18 cellular contexts compared by ENCODE assay signal in the genomic region with DNA sequence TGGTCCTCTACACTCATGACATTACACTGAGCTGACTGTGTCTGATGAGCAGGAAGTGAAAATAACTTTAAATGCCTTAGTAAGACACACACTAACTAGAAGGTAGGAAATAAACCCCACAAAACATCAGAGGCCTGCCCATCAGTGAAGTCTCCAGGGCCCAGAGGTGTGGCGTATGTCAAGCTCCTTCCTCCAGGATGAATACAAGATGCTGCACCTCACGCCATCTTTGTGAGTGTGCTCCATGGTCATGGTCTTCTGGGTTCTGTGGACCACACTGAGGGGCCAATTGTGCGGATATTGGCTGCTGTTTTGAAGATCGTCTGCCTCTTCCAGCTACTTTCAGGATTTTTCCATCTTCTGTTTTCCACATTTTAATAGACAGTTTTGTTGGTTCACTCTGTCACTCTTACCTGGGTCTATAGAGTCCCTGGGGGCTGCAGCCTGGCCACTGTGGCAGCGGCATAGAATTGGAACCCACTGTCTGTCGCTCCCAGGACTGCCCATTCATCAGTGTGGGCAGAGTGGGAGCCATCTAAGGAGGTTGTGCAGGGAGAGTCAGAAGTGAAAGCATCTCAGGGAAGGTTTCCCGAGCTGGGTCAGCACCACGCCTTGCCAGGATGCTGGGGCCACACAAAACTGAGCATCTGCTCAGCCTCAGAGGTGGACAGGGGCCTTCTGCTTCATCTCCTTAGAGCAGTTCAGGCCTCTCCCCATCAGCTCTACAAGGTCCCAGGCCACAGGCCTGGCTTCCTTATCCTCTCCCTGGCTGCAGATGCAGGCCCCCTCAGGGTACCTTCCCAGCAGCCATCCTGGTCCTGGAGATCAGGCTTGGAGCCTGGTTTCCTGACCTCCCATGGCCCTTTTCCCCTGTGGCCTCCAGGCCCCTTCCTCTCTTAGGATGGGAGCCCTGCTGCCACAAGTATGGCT. TPM values are rescaled to one million over a fixed set of nuclear protein-coding genes. Genes with fewer than 3 reads are reported as not detected.
DNase-seq lines count a peak whose midpoint lies in the region; ATAC-seq and TF ChIP-seq lines count a peak whose summit lies in the region.
"Had no signal": no experiment of that assay in that cellular context is flagged by ENCODE, and none has a peak within 500 bp of the region (broad histone marks: within the 10 kb centered on the region; RNA-seq: fewer than 3 reads in every experiment).

No MANE protein-coding gene starts in this region.

- no peak overlapping the region for H3K27ac ChIP-seq in stomach
- H3K27ac ChIP-seq: C4-2B had no signal

- H3K4me3 Mint-ChIP-seq in activated CD4-positive, alpha-beta T cell treated with anti-CD3 and anti-CD28 coated beads, Interleukin-2, amount 10 ng/mL, durations not matched to agents 24 days and 14 days: no peak overlapping the region
- H3K4me3 Mint-ChIP-seq: CD8-positive, alpha-beta T cell; GM23338 had no signal

- H3K4me1 ChIP-seq in stomach: no peaks in the 10 kb centered on the region
- H3K4me1 ChIP-seq: HAP-1 had no signal

- H3K36me3 Mint-ChIP-seq in activated CD4-positive, alpha-beta T cell treated with anti-CD3 and anti-CD28 coated beads, Interleukin-2, amount 10 ng/mL, durations not matched to agents 24 days and 14 days (ENCODE audit: low read depth): no peaks in the 10 kb centered on the region
- H3K36me3 Mint-ChIP-seq: CD8-positive, alpha-beta T cell had no signal

- no peak overlapping the region for H3K27ac Mint-ChIP-seq in activated CD4-positive, alpha-beta T cell treated with anti-CD3 and anti-CD28 coated beads, Interleukin-2, amount 10 ng/mL, durations not matched to agents 24 days and 14 days
- H3K27ac Mint-ChIP-seq: CD8-positive, alpha-beta T cell; GM23338 had no signal

- 76 to 90% (median 87%) methylated on average over 8 of the region's 8 CpGs for WGBS in stomach, 5 donors

- TF ChIP-seq EP300 in stomach (IDR thresholded peaks at IDR 0.05): no peak

- DNase-seq in cardiac septum (ENCODE audit: low spot score) (peak; percentile 36), left ventricle myocardium superior (no peak), left lobe of liver (ENCODE audit: low spot score) (peak; percentile 26), stomach (peak; percentile 8), H4 (ENCODE audit: low spot score) (no peak)
- no peak for DNase-seq in central memory CD4-positive, alpha-beta T cell
- no peak for DNase-seq in activated CD4-positive, alpha-beta T cell treated with anti-CD3 and anti-CD28 coated beads, Interleukin-2, amount 10 ng/mL, durations not matched to agents 24 days and 14 days
- DNase-seq: ACHN; CD8-positive, alpha-beta T cell; COR-L47; DMS153; DMS79 treated with DMSO at 0.1 percent for 48 hours; EL; IMR-90 had no signal

- no peaks in the 10 kb centered on the region for H3K4me1 Mint-ChIP-seq in activated CD4-positive, alpha-beta T cell treated with anti-CD3 and anti-CD28 coated beads, Interleukin-2, amount 10 ng/mL, durations not matched to agents 24 days and 14 days
- H3K4me1 Mint-ChIP-seq: GM23338 had no signal

- H3K27me3 ChIP-seq in stomach: no peaks in the 10 kb centered on the region

- H3K9me3 Mint-ChIP-seq in activated CD4-positive, alpha-beta T cell treated with anti-CD3 and anti-CD28 coated beads, Interleukin-2, amount 10 ng/mL, durations not matched to agents 24 days and 14 days: peaks cover 9% of the 10 kb centered on the region

- peaks cover 0 to 14% (median 10%) of the 10 kb centered on the region in 4 donors for H3K9me3 ChIP-seq in stomach
- H3K9me3 ChIP-seq: HAP-1 had no signal

- no peak overlapping the region for H3K4me3 ChIP-seq in stomach
- H3K4me3 ChIP-seq: GM23338, HAP-1 had no signal

- no peaks in the 10 kb centered on the region for H3K27me3 Mint-ChIP-seq in activated CD4-positive, alpha-beta T cell treated with anti-CD3 and anti-CD28 coated beads, Interleukin-2, amount 10 ng/mL, durations not matched to agents 24 days and 14 days

- no peaks in the 10 kb centered on the region for H3K36me3 ChIP-seq in stomach
- H3K36me3 ChIP-seq: HAP-1 had no signal

- intact Hi-C loops in cardiac septum (cut with DNase I): no loop called here
- intact Hi-C loops in left ventricle myocardium superior (cut with micrococcal nuclease): no loop called here
- intact Hi-C loops in stomach (cut with DNase I; ENCODE audit: low total_unique reads): no loop called here
- intact Hi-C loops in activated CD4-positive, alpha-beta T cell treated with anti-CD3 and anti-CD28 coated beads, Interleukin-2, amount 10 ng/mL, durations not matched to agents 24 days and 14 days (cut with micrococcal nuclease): no loop called here

- ATAC-seq in left ventricle myocardium superior (no peak), left lobe of liver (no peak)
- ATAC-seq: CD8-positive, alpha-beta T cell; GM23338 had no signal

- TF ChIP-seq CTCF in stomach (IDR thresholded peaks at IDR 0.05): no peak

- TF ChIP-seq POLR2A in stomach (IDR thresholded peaks at IDR 0.05): no peak

RNA-seq across cellular contexts. Expression of a gene that starts 57.5 kb away (rescaled TPM):
- 67.8 TPM for total RNA-seq in cardiac septum
- total RNA-seq in left ventricle myocardium superior: 53.8 TPM
- total RNA-seq in left lobe of liver: 2.4 TPM
- total RNA-seq in stomach: 1 to 10 TPM in 2 of 5 donors, under 1 TPM in 2, not detected in 1; 0.37 to 3.8 (median 1.4) TPM
- polyA plus RNA-seq in stomach: under 1 TPM; 0.31 to 0.75 (median 0.40) TPM
- total RNA-seq in H4 (2014; rRNA removed; shearing (Covaris generic)): not detected in 2 replicates
- total RNA-seq in activated CD4-positive, alpha-beta T cell treated with anti-CD3 and anti-CD28 coated beads, Interleukin-2, amount 10 ng/mL, durations not matched to agents 24 days and 14 days: not detected in 2 replicates
- total RNA-seq: A172; CD8-positive, alpha-beta T cell; GM23338; IMR-90 had no signal
- polyA plus RNA-seq: GM23338, IMR-90 had no signal

Comparison
In these comparisons a context has a peak if more than half of its experiments do, and no peak if none do; other contexts are left out.
1. DNase-seq: peak in cardiac septum (single experiment), left lobe of liver (single experiment) and stomach (single experiment); none in left ventricle myocardium superior (single experiment), H4 (single experiment), central memory CD4-positive, alpha-beta T cell (single experiment) and activated CD4-positive, alpha-beta T cell treated with anti-CD3 and anti-CD28 coated beads, Interleukin-2, amount 10 ng/mL, durations not matched to agents 24 days and 14 days (single experiment).
2. RNA of a gene that starts 57.5 kb away (total RNA-seq): 67.8 TPM in cardiac septum (single experiment) and 53.8 TPM in left ventricle myocardium superior (single experiment); 2.4 TPM in left lobe of liver (single experiment), 0.37 to 3.8 TPM in stomach, not detected in H4 and not detected in activated CD4-positive, alpha-beta T cell treated with anti-CD3 and anti-CD28 coated beads, Interleukin-2, amount 10 ng/mL, durations not matched to agents 24 days and 14 days; every median in the first group is over 10 times any median in the second.